ENCODE assay signal across 14 cellular contexts in the genomic region with DNA sequence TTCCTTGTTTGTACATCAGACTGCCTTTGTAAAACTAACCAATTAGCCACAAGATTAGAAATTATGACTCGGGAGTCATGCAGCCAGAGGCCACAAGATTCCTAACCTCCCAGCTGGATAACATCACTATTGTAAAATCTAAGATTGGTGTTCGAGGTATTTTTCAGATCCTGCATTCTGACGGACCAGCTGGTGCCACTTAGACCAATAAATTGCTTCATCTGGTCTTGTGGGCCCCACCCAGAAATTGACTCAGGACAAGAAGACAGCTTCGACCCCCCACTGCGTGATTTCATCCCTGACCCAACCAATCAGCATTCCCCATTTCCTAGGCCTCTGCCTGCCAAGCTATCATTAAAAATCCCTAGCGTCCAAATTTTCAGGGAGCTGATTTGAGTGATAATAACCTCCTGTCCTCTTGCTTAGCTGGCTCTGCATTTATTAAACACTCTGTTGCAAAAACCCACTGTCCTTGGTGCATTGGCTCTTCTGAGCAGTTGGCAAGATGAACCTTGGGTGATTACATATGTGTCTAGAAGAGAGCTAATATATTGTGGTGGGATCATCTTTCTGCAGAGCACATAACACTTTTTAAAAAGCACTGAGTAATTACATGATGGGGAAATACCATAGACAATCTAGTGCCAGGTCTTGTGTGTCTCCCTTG.
A peak's percentile ranks its signal among the peaks of the same experiment; 100 is the strongest.
DNase-seq lines count a peak whose midpoint lies in the region; ATAC-seq, FAIRE-seq and TF ChIP-seq lines count a peak whose summit lies in the region.
"Had no signal": no experiment of that assay in that cellular context is flagged by ENCODE, and none has a peak within 500 bp of the region (broad histone marks: within the 10 kb centered on the region; RNA-seq: fewer than 3 reads in every experiment).

No MANE protein-coding gene starts in this region.

- H3K4me1 ChIP-seq in astrocyte (ENCODE audit: insufficient read depth, low read length), result peaks cover 17% of the 10 kb centered on the region

- peaks cover 40% of the 10 kb centered on the region for H3K4me1 Mint-ChIP-seq in astrocyte (ENCODE audit: low read depth, unreplicated experiment)
- H3K4me1 Mint-ChIP-seq: activated CD4-positive, alpha-beta T cell treated with anti-CD3 and anti-CD28 coated beads, Interleukin-2, amount 10 ng/mL, durations not matched to agents 7 days and 5 days had no signal

- H3K9me3 Mint-ChIP-seq in astrocyte (ENCODE audit: unreplicated experiment), result peaks cover 2% of the 10 kb centered on the region

- H2AFZ ChIP-seq in astrocyte (ENCODE audit: low read depth, low read length), result no peak overlapping the region

- TF ChIP-seq CTCF in AG09309 (IDR thresholded peaks at IDR 0.05; ENCODE audit: control insufficient read depth, insufficient read depth, low read depth, low read length, missing control alignments), result no peak
- no peak for TF ChIP-seq CTCF in astrocyte (IDR thresholded peaks at IDR 0.05; ENCODE audit: insufficient read depth, low read depth, low read length)

- ATAC-seq in GM19452 (IDR thresholded peaks at IDR 0.05; ENCODE audit: unreplicated experiment) (no peak), GM19035 (IDR thresholded peaks at IDR 0.05; ENCODE audit: unreplicated experiment) (no peak)

- H3K4me3 ChIP-seq in AG09309 (ENCODE audit: control insufficient read depth, low read depth, low read length) (no peak overlapping the region), astrocyte (ENCODE audit: insufficient read depth, low read depth, low read length) (no peak overlapping the region)

- no peak overlapping the region for H3K9ac ChIP-seq in astrocyte (ENCODE audit: low read length)

- no peaks in the 10 kb centered on the region for H3K79me2 ChIP-seq in astrocyte (ENCODE audit: insufficient read depth, low read length)

- H3K27ac Mint-ChIP-seq in astrocyte (ENCODE audit: unreplicated experiment), result peak overlapping the region; percentile 93
- H3K27ac Mint-ChIP-seq: activated CD4-positive, alpha-beta T cell treated with anti-CD3 and anti-CD28 coated beads, Interleukin-2, amount 10 ng/mL, durations not matched to agents 7 days and 5 days had no signal

- no peaks in the 10 kb centered on the region for H3K9me3 ChIP-seq in astrocyte (ENCODE audit: insufficient read depth, low read depth, low read length)

- no peak overlapping the region for H3K4me2 ChIP-seq in astrocyte (ENCODE audit: low read length)

- peak overlapping the region; percentile 36 for H3K27ac ChIP-seq in astrocyte (ENCODE audit: low read depth, low read length)
- H3K27ac ChIP-seq: C4-2B had no signal

- H3K27me3 ChIP-seq in astrocyte (ENCODE audit: insufficient read depth, low read length), result no peaks in the 10 kb centered on the region

- DNase-seq in AG09309 (ENCODE audit: low read depth) (peak; percentile 96), GOT3 (lab: John Stamatoyannopoulos, UW) (peak; percentile 82), astrocyte (ENCODE audit: low read depth) (peak; percentile 82), kidney glomerular epithelial cell (lab: John Stamatoyannopoulos, UW) (peak; percentile 72), COLO829 (ENCODE audit: low spot score) (no peak), COLO668 (lab: John Stamatoyannopoulos, UW; ENCODE audit: unreplicated experiment) (no peak)
- DNase-seq: activated CD4-positive, alpha-beta T cell treated with anti-CD3 and anti-CD28 coated beads, Interleukin-2, amount 10 ng/mL, durations not matched to agents 7 days and 5 days; activated T-cell treated with anti-CD3 and anti-CD28 coated beads, Interleukin-2, amount 50 U/mL, for 48 hours; stimulated activated CD4-positive, alpha-beta T cell treated with anti-CD3 and anti-CD28 coated beads, Interleukin-2, amount 100 ng/mL, for 24 hours; T-helper 2 cell had no signal

- no peak overlapping the region for H3K4me3 Mint-ChIP-seq in astrocyte (ENCODE audit: unreplicated experiment)
- H3K4me3 Mint-ChIP-seq: activated CD4-positive, alpha-beta T cell treated with anti-CD3 and anti-CD28 coated beads, Interleukin-2, amount 10 ng/mL, durations not matched to agents 7 days and 5 days had no signal

- H3K36me3 Mint-ChIP-seq in astrocyte (ENCODE audit: low read depth, unreplicated experiment), result peaks cover 5% of the 10 kb centered on the region

- no peaks in the 10 kb centered on the region for H3K27me3 Mint-ChIP-seq in astrocyte (ENCODE audit: low read depth, unreplicated experiment)
- H3K27me3 Mint-ChIP-seq: activated CD4-positive, alpha-beta T cell treated with anti-CD3 and anti-CD28 coated beads, Interleukin-2, amount 10 ng/mL, durations not matched to agents 7 days and 5 days had no signal

- no peaks in the 10 kb centered on the region for H3K36me3 ChIP-seq in astrocyte (ENCODE audit: insufficient read depth, low read length)

- no peaks in the 10 kb centered on the region for H4K20me1 ChIP-seq in astrocyte (ENCODE audit: insufficient read depth, low read length)

- FAIRE-seq in astrocyte (lab: Jason Lieb, UNC), result no peak
- FAIRE-seq: RCC 7860 had no signal

Comparison
In these comparisons a context has a peak if more than half of its experiments do, and no peak if none do; other contexts are left out.
1. DNase-seq: peak in AG09309 (single experiment), GOT3 (single experiment), astrocyte (single experiment) and kidney glomerular epithelial cell (single experiment); none in COLO829 (single experiment) and COLO668 (single experiment).